Comparison of ENCODE assay signal across 8 cellular contexts in genomic region chr22:17777005-17777716, GRCh38. TPM values are rescaled to one million over a fixed set of nuclear protein-coding genes. Genes with fewer than 3 reads are reported as not detected.
DNase-seq lines count a peak whose midpoint lies in the region; TF ChIP-seq lines count a peak whose summit lies in the region.

No MANE protein-coding gene starts in this region.

- H3K4me3 ChIP-seq in HL-60 (replicated peaks; ENCODE audit: insufficient read depth, low read length), result peak overlapping the region; percentile 38
- H3K4me3 ChIP-seq in prostate gland, result peak overlapping the region in 1 of 2 donors; percentile 2

- peaks cover 14% of the 10 kb centered on the region for H3K36me3 Mint-ChIP-seq in activated CD4-positive, alpha-beta memory T cell treated with anti-CD3 and anti-CD28 coated beads, Interleukin-2, amount 10 ng/mL, durations not matched to agents 7 days and 5 days (ENCODE audit: low read depth)

- peak overlapping the region; percentile 93 for H3K27ac Mint-ChIP-seq in activated CD4-positive, alpha-beta memory T cell treated with anti-CD3 and anti-CD28 coated beads, Interleukin-2, amount 10 ng/mL, durations not matched to agents 7 days and 5 days

- TF ChIP-seq CTCF in GM13976 (IDR thresholded peaks at IDR 0.05; ENCODE audit: borderline replicate concordance, control extremely low read depth, extremely low read depth, insufficient read depth, missing control alignments) (no peak), HL-60 (IDR thresholded peaks at IDR 0.05; ENCODE audit: insufficient read depth, low read length) (no peak), prostate gland (IDR thresholded peaks at IDR 0.05) (no peak)

- TF ChIP-seq POLR2A in prostate gland (IDR thresholded peaks at IDR 0.05), result no peak

- no peaks in the 10 kb centered on the region for H3K4me1 ChIP-seq in prostate gland (replicated peaks)

- peak; percentile 84 for DNase-seq in GM13976 (ENCODE audit: low spot score)
- peak in 1 of 2 experiments; percentile 85 for DNase-seq in HL-60 (ENCODE audit: low read depth in 1 of 2, low spot score in 1 of 2)
- peak; percentile 82 for DNase-seq in activated CD4-positive, alpha-beta memory T cell treated with anti-CD3 and anti-CD28 coated beads, Interleukin-2, amount 10 ng/mL, durations not matched to agents 7 days and 5 days
- DNase-seq in cardiac septum (ENCODE audit: low spot score), result peak; percentile 89
- peak; percentile 48 to 57 for DNase-seq in stimulated activated CD8-positive, alpha-beta memory T cell treated with anti-CD3 and anti-CD28 coated beads, Interleukin-2, amount 100 ng/mL, for 48 hours (ENCODE audit: low read depth in 2 of 2)
- no peak for DNase-seq in cerebellar cortex (ENCODE audit: low spot score)
- no peak for DNase-seq in prostate gland (ENCODE audit: low spot score)
- DNase-seq in HCEC 1CT, result no peak

- WGBS in prostate gland, result 86% methylated on average over 27 of the region's 27 CpGs

- H3K4me1 Mint-ChIP-seq in activated CD4-positive, alpha-beta memory T cell treated with anti-CD3 and anti-CD28 coated beads, Interleukin-2, amount 10 ng/mL, durations not matched to agents 7 days and 5 days, result peaks cover 77% of the 10 kb centered on the region

- in situ Hi-C loops in GM13976 (cut with MboI; ENCODE audit: low sequenced_read_pairs, unreplicated experiment), result no loop called here

- POLR2A ChIA-PET in activated CD4-positive, alpha-beta memory T cell treated with anti-CD3 and anti-CD28 coated beads, Interleukin-2, amount 10 ng/mL, durations not matched to agents 7 days and 5 days (lab: Charles Lee), result interaction anchor here (0.7 to 1.7 kb wide), 8 partner anchors 9 to 557 kb away, joined by 3 to 7 read pairs (median 4); partner anchors contain the start of gene PEX26

- H3K9me3 ChIP-seq in prostate gland, result no peaks in the 10 kb centered on the region

- H3K9me3 Mint-ChIP-seq in activated CD4-positive, alpha-beta memory T cell treated with anti-CD3 and anti-CD28 coated beads, Interleukin-2, amount 10 ng/mL, durations not matched to agents 7 days and 5 days, result no peaks in the 10 kb centered on the region

- intact Hi-C loops in cardiac septum (cut with DNase I), result no loop called here
- intact Hi-C loops in prostate gland (cut with DNase I), result no loop called here

- H3K27me3 ChIP-seq in HL-60 (ENCODE audit: insufficient read depth, poor library complexity, severe bottlenecking), result no peaks in the 10 kb centered on the region
- no peaks in the 10 kb centered on the region for H3K27me3 ChIP-seq in prostate gland (replicated peaks; ENCODE audit: insufficient read depth)

- peaks cover 17% of the 10 kb centered on the region for H3K27me3 Mint-ChIP-seq in activated CD4-positive, alpha-beta memory T cell treated with anti-CD3 and anti-CD28 coated beads, Interleukin-2, amount 10 ng/mL, durations not matched to agents 7 days and 5 days

- peak overlapping the region; percentile 86 for H3K4me3 Mint-ChIP-seq in activated CD4-positive, alpha-beta memory T cell treated with anti-CD3 and anti-CD28 coated beads, Interleukin-2, amount 10 ng/mL, durations not matched to agents 7 days and 5 days

- H3K27ac ChIP-seq in HL-60 (replicated peaks) (peak overlapping the region; percentile 91), prostate gland (no peak overlapping the region)

- H3K36me3 ChIP-seq in prostate gland, result no peaks in the 10 kb centered on the region

- CTCF ChIA-PET in activated CD4-positive, alpha-beta memory T cell treated with anti-CD3 and anti-CD28 coated beads, Interleukin-2, amount 10 ng/mL, durations not matched to agents 7 days and 5 days (lab: Charles Lee), result interaction anchor here (0.8 to 3.8 kb wide), 3 partner anchors 8 to 701 kb away, joined by 3 to 18 read pairs (median 7); no protein-coding TSS in a partner anchor

RNA-seq across cellular contexts. Expression of gene BID, which starts 2.9 kb away (rescaled TPM):
- total RNA-seq in activated CD4-positive, alpha-beta memory T cell treated with anti-CD3 and anti-CD28 coated beads, Interleukin-2, amount 10 ng/mL, durations not matched to agents 7 days and 5 days, result 10 to 100 TPM; 21.4 to 25.7 TPM
- total RNA-seq in cardiac septum (7.9 TPM), prostate gland (10 to 100 TPM; 18.1 to 21.0 TPM)

Comparison
In these comparisons a context has a peak if more than half of its experiments do, and no peak if none do; other contexts are left out.
1. DNase-seq: peak in GM13976 (single experiment), activated CD4-positive, alpha-beta memory T cell treated with anti-CD3 and anti-CD28 coated beads, Interleukin-2, amount 10 ng/mL, durations not matched to agents 7 days and 5 days (single experiment), cardiac septum (single experiment) and stimulated activated CD8-positive, alpha-beta memory T cell treated with anti-CD3 and anti-CD28 coated beads, Interleukin-2, amount 100 ng/mL, for 48 hours (2 of 2); none in cerebellar cortex (single experiment), prostate gland (single experiment) and HCEC 1CT (single experiment).